8 cellular contexts compared by ENCODE assay signal in the genomic region with DNA sequence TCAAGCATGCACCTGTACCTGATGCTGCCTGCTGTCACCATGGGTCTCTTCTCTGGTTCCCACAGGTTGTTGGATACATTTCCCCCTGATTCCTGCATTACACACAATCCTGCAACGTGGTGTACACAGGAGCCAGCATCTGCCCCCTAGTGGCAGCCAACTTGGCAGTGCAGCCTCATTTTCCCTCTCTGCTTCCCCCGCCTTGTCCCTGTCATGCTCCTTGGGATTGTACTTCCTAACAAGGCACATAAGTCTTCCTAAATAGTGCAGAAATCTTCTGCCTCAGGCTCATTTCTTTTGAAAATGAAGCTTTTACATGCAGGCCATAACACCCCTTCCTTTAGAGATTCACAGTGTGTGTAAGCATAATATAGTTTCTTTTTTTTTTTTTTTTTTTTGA.
A peak's percentile ranks its signal among the peaks of the same experiment; 100 is the strongest.
DNase-seq lines count a peak whose midpoint lies in the region; ATAC-seq and TF ChIP-seq lines count a peak whose summit lies in the region.

No MANE protein-coding gene starts in this region.

- H3K4me3 ChIP-seq in Karpas-422 (ENCODE audit: low read length) (no peak overlapping the region), brain microvascular endothelial cell (ENCODE audit: low read depth, low read length) (no peak overlapping the region), aorta (ENCODE audit: low read length in 2 of 2) (no peak overlapping the region)

- H3K27ac ChIP-seq in Karpas-422 (ENCODE audit: low read length), result no peak overlapping the region
- no peak overlapping the region for H3K27ac ChIP-seq in brain microvascular endothelial cell
- no peak overlapping the region for H3K27ac ChIP-seq in aorta (ENCODE audit: low read depth in 1 of 2, low read length in 2 of 2)

- H2AFZ ChIP-seq in Karpas-422 (ENCODE audit: low read length), result no peak overlapping the region

- 32 to 37% methylated on average over 2 of the region's 2 CpGs for WGBS in aorta, 2 donors

- H3K27me3 Mint-ChIP-seq in nephron (ENCODE audit: low read depth), result peaks cover 3% of the 10 kb centered on the region

- no peaks in the 10 kb centered on the region for H3K9me3 Mint-ChIP-seq in nephron

- no peak overlapping the region for H3K4me3 Mint-ChIP-seq in nephron

- in situ Hi-C loops in brain microvascular endothelial cell (cut with HindIII; ENCODE audit: low pct_ligation_motif_present, low sequenced_read_pairs), result no loop called here

- H4K20me1 ChIP-seq in Karpas-422 (ENCODE audit: insufficient read depth, low read depth, low read length), result no peaks in the 10 kb centered on the region

- no peaks in the 10 kb centered on the region for H3K79me2 ChIP-seq in Karpas-422 (ENCODE audit: low read length)

- no peaks in the 10 kb centered on the region for H3K4me1 ChIP-seq in Karpas-422 (ENCODE audit: low read length)
- no peaks in the 10 kb centered on the region for H3K4me1 ChIP-seq in aorta (ENCODE audit: control insufficient read depth in 1 of 2, insufficient read depth in 2 of 2, low read length in 2 of 2)

- H3K27ac Mint-ChIP-seq in nephron, result no peak overlapping the region

- TF ChIP-seq CTCF in brain microvascular endothelial cell (IDR thresholded peaks at IDR 0.05; ENCODE audit: low read depth, low read length, missing control alignments), result peak; percentile 73
- peak; percentile 25 to 56 (median 33) for TF ChIP-seq CTCF in nephron (IDR thresholded peaks at IDR 0.05; ENCODE audit: unreplicated experiment in 3 of 3)

- H3K9me2 ChIP-seq in Karpas-422 (replicated peaks; ENCODE audit: insufficient read depth, low read length), result no peaks in the 10 kb centered on the region

- H3K36me3 Mint-ChIP-seq in nephron (ENCODE audit: low read depth), result no peaks in the 10 kb centered on the region

- no peak overlapping the region for H3K4me2 ChIP-seq in Karpas-422 (ENCODE audit: low read depth, low read length, poor library complexity, severe bottlenecking)

- H3K27me3 ChIP-seq in Karpas-422 (ENCODE audit: low read length), result no peaks in the 10 kb centered on the region
- no peaks in the 10 kb centered on the region for H3K27me3 ChIP-seq in brain microvascular endothelial cell (replicated peaks)
- peaks cover 0 to 3% of the 10 kb centered on the region in 2 donors for H3K27me3 ChIP-seq in aorta (ENCODE audit: control insufficient read depth in 1 of 2, insufficient read depth in 2 of 2, low read length in 1 of 2)

- H3K36me3 ChIP-seq in Karpas-422 (ENCODE audit: insufficient read depth, low read length) (no peaks in the 10 kb centered on the region), brain microvascular endothelial cell (replicated peaks) (no peaks in the 10 kb centered on the region), aorta (ENCODE audit: control insufficient read depth in 1 of 2, insufficient read depth in 2 of 2, low read length in 1 of 2) (no peaks in the 10 kb centered on the region)

- H3K4me1 Mint-ChIP-seq in nephron, result no peaks in the 10 kb centered on the region

- no peak overlapping the region for H3K9ac ChIP-seq in Karpas-422 (ENCODE audit: low read length)

- H3K9me3 ChIP-seq in Karpas-422 (ENCODE audit: low read length) (no peaks in the 10 kb centered on the region), aorta (ENCODE audit: control insufficient read depth, low read length) (peaks cover 4% of the 10 kb centered on the region)

- ATAC-seq in GM21423 (IDR thresholded peaks at IDR 0.05; ENCODE audit: unreplicated experiment) (peak; percentile 78), aorta (ENCODE audit: low FRiP score) (no peak)

- intact Hi-C loops in aorta (cut with DNase I), result no loop called here

- peak; percentile 21 for DNase-seq in NCI-H510A treated with DMSO at 0.1 percent for 48 hours (lab: John Stamatoyannopoulos, UW)
- DNase-seq in NCI-H510A (lab: John Stamatoyannopoulos, UW), result no peak
- DNase-seq in Karpas-422, result peak; percentile 61
- peak; percentile 40 for DNase-seq in brain microvascular endothelial cell
- DNase-seq in NCI-H1105 (lab: John Stamatoyannopoulos, UW), result no peak
- no peak for DNase-seq in aorta

Comparison
In these comparisons a context has a peak if more than half of its experiments do, and no peak if none do; other contexts are left out.
1. DNase-seq: peak in NCI-H510A treated with DMSO at 0.1 percent for 48 hours (single experiment), Karpas-422 (single experiment) and brain microvascular endothelial cell (single experiment); none in NCI-H510A (single experiment), NCI-H1105 (single experiment) and aorta (0 of 2).